1 cellular context compared by ENCODE assay signal in genomic region chr1:77744576-77744975, GRCh38.
TF ChIP-seq lines count a peak whose summit lies in the region.

No MANE protein-coding gene starts in this region.

TF ChIP-seq in SK-N-SH treated with all-trans-retinoic acid at 6 μM for 48 hours, 23 proteins besides CTCF, POLR2A, EP300 and RAD21 (continued from another document):
- TF ChIP-seq PATZ1 (CRISPR knock-in tag; IDR thresholded peaks at IDR 0.05; ENCODE audit: borderline replicate concordance) (no peak), OSR1 (CRISPR knock-in tag; IDR thresholded peaks at IDR 0.05) (no peak), ZFP3 (CRISPR knock-in tag; IDR thresholded peaks at IDR 0.05) (no peak), TCF4 (CRISPR knock-in tag; IDR thresholded peaks at IDR 0.05; ENCODE audit: borderline replicate concordance) (no peak), ESRRG (CRISPR knock-in tag; IDR thresholded peaks at IDR 0.05) (no peak), TOX (CRISPR knock-in tag; IDR thresholded peaks at IDR 0.05; ENCODE audit: borderline replicate concordance) (no peak), ZNF8 (CRISPR knock-in tag; IDR thresholded peaks at IDR 0.05) (no peak)
